In genomic region chr10:73648252-73648651, GRCh38 we compare ENCODE assay signal across 9 cellular contexts. TPM values are rescaled to one million over a fixed set of nuclear protein-coding genes. Genes with fewer than 3 reads are reported as not detected.
DNase-seq lines count a peak whose midpoint lies in the region; ATAC-seq and TF ChIP-seq lines count a peak whose summit lies in the region.
"Had no signal": no experiment of that assay in that cellular context is flagged by ENCODE, and none has a peak within 500 bp of the region (broad histone marks: within the 10 kb centered on the region; RNA-seq: fewer than 3 reads in every experiment).

No MANE protein-coding gene starts in this region.

- no peak overlapping the region for H2AK5ac ChIP-seq in mesenchymal stem cell (ENCODE audit: low read length, severe bottlenecking)

- H4K8ac ChIP-seq in mesenchymal stem cell (ENCODE audit: low read length): no peak overlapping the region

- H2AFZ ChIP-seq in mesenchymal stem cell (ENCODE audit: low read depth, low read length): no peak overlapping the region

- ATAC-seq in HG03039 (IDR thresholded peaks at IDR 0.05; ENCODE audit: unreplicated experiment): no peak
- no peak for ATAC-seq in GM21825 (IDR thresholded peaks at IDR 0.05; ENCODE audit: unreplicated experiment)
- no peak for ATAC-seq in GM19452 (IDR thresholded peaks at IDR 0.05; ENCODE audit: unreplicated experiment)

- H3K4me2 ChIP-seq in mesenchymal stem cell (ENCODE audit: low read length, poor library complexity, severe bottlenecking): peak overlapping the region; percentile 60

- no peaks in the 10 kb centered on the region for H3K79me1 ChIP-seq in mesenchymal stem cell (replicated peaks; ENCODE audit: low read length, poor library complexity, severe bottlenecking)

- H3K27me3 ChIP-seq in Peyer's patch (no peaks in the 10 kb centered on the region), mesenchymal stem cell (ENCODE audit: control insufficient read depth in 1 of 2, insufficient read depth in 1 of 2, low read length in 2 of 2) (peaks cover 0 to 2% of the 10 kb centered on the region in 2 experiments), testis (no peaks in the 10 kb centered on the region)
- H3K27me3 ChIP-seq in effector memory CD4-positive, alpha-beta T cell (replicated peaks; ENCODE audit: control insufficient read depth, insufficient read depth, low read length, poor library complexity, severe bottlenecking): no peaks in the 10 kb centered on the region
- H3K27me3 ChIP-seq: SJSA1 had no signal

- DNase-seq in Peyer's patch: peak in 1 of 3 donors; percentile 44
- DNase-seq in effector memory CD4-positive, alpha-beta T cell: no peak
- DNase-seq in mesenchymal stem cell: no peak
- peak; percentile 30 for DNase-seq in testis

- peak overlapping the region in 1 of 2 experiments; percentile 32 for H3K4ac ChIP-seq in mesenchymal stem cell (ENCODE audit: low read depth in 1 of 2, low read length in 2 of 2)

- no peak overlapping the region for H4K91ac ChIP-seq in mesenchymal stem cell (ENCODE audit: low read length)

- peak overlapping the region; percentile 89 for H3K9ac ChIP-seq in mesenchymal stem cell (ENCODE audit: low read length)

- H3K36me3 ChIP-seq in Peyer's patch (no peaks in the 10 kb centered on the region), mesenchymal stem cell (ENCODE audit: control insufficient read depth in 1 of 2, insufficient read depth in 2 of 2, low read depth in 1 of 2, low read length in 2 of 2) (no peaks in the 10 kb centered on the region), testis (ENCODE audit: low read depth, missing control alignments) (no peaks in the 10 kb centered on the region)
- H3K36me3 ChIP-seq in effector memory CD4-positive, alpha-beta T cell (ENCODE audit: control insufficient read depth, insufficient read depth, low read length): no peaks in the 10 kb centered on the region
- H3K36me3 ChIP-seq: SJSA1 had no signal

- H3K9me3 ChIP-seq in Peyer's patch (no peaks in the 10 kb centered on the region), mesenchymal stem cell (ENCODE audit: control insufficient read depth, low read length) (no peaks in the 10 kb centered on the region), testis (no peaks in the 10 kb centered on the region)
- no peaks in the 10 kb centered on the region for H3K9me3 ChIP-seq in effector memory CD4-positive, alpha-beta T cell (ENCODE audit: control insufficient read depth, low read length)
- H3K9me3 ChIP-seq: SJSA1 had no signal

- no peak for TF ChIP-seq CTCF in Peyer's patch (IDR thresholded peaks at IDR 0.05)
- TF ChIP-seq CTCF in testis (IDR thresholded peaks at IDR 0.05): no peak

- peak overlapping the region in 1 of 2 experiments; percentile 38 for H2BK12ac ChIP-seq in mesenchymal stem cell (ENCODE audit: low read length in 2 of 2)

- no peak overlapping the region for H3K14ac ChIP-seq in mesenchymal stem cell (ENCODE audit: low read length in 2 of 2)

- H3K4me1 ChIP-seq in Peyer's patch (peaks cover 0 to 17% (median 0%) of the 10 kb centered on the region in 4 donors), mesenchymal stem cell (ENCODE audit: control insufficient read depth, insufficient read depth, low read depth, low read length) (peaks cover 12% of the 10 kb centered on the region), testis (peaks cover 12% of the 10 kb centered on the region)
- no peaks in the 10 kb centered on the region for H3K4me1 ChIP-seq in effector memory CD4-positive, alpha-beta T cell (ENCODE audit: control insufficient read depth, insufficient read depth, low read length, poor library complexity, severe bottlenecking)

- no peak for TF ChIP-seq POLR2A in Peyer's patch (IDR thresholded peaks at IDR 0.05)
- TF ChIP-seq POLR2A in testis (IDR thresholded peaks at IDR 0.05): no peak

- H3K23ac ChIP-seq in mesenchymal stem cell (ENCODE audit: low read length in 2 of 2): no peak overlapping the region

- H2BK15ac ChIP-seq in mesenchymal stem cell (ENCODE audit: low read depth, poor library complexity, severe bottlenecking): no peak overlapping the region

- intact Hi-C loops in testis (cut with DNase I; ENCODE audit: low total_unique reads): no loop called here

- no peak overlapping the region for H2BK120ac ChIP-seq in mesenchymal stem cell (ENCODE audit: low read depth, low read length)

- WGBS in mesenchymal stem cell: 83% methylated on average over 16 of the region's 16 CpGs
- 26 to 33% methylated on average over 3 to 15 of the region's 16 CpGs for WGBS in testis, 2 donors

- H2BK5ac ChIP-seq in mesenchymal stem cell (ENCODE audit: low read depth, low read length, poor library complexity, severe bottlenecking): no peak overlapping the region

- H3K4me3 ChIP-seq in Peyer's patch: peak overlapping the region; percentile 47 to 66 (median 56)
- peak overlapping the region; percentile 55 for H3K4me3 ChIP-seq in effector memory CD4-positive, alpha-beta T cell (ENCODE audit: insufficient read depth, low read depth, low read length, poor library complexity, severe bottlenecking)
- peak overlapping the region in 1 of 2 experiments; percentile 73 for H3K4me3 ChIP-seq in mesenchymal stem cell (ENCODE audit: insufficient read depth in 1 of 2, low read depth in 1 of 2, low read length in 2 of 2)
- peak overlapping the region; percentile 72 to 74 for H3K4me3 ChIP-seq in testis
- H3K4me3 ChIP-seq: SJSA1 had no signal

- H3K18ac ChIP-seq in mesenchymal stem cell (ENCODE audit: low read depth in 1 of 2, low read length in 2 of 2): peak overlapping the region in 1 of 2 experiments; percentile 38

- H3K27ac ChIP-seq in Peyer's patch (peak overlapping the region in 1 of 4 donors; percentile 31), mesenchymal stem cell (ENCODE audit: low read length, poor library complexity, severe bottlenecking) (no peak overlapping the region), testis (peak overlapping the region; percentile 14 to 15)
- H3K27ac ChIP-seq in effector memory CD4-positive, alpha-beta T cell (ENCODE audit: insufficient read depth, low read length, poor library complexity, severe bottlenecking): no peak overlapping the region
- H3K27ac ChIP-seq: SJSA1 had no signal

RNA-seq across cellular contexts. Expression of gene MYOZ1, which starts 7.0 kb away (rescaled TPM):
- total RNA-seq in Peyer's patch (not detected), testis (1 to 10 TPM; 2.4 to 3.2 TPM)
- polyA plus RNA-seq in mesenchymal stem cell (2013, experiment 1 of 2): 0.07 TPM
- polyA plus RNA-seq in mesenchymal stem cell (2013, experiment 2 of 2): 0.07 TPM
- polyA plus RNA-seq in testis (ENCODE audit: insufficient read depth, low read depth, low replicate concordance): 10.5 TPM
- total RNA-seq: HT1080, SJSA1 had no signal

RNA-seq across cellular contexts. Expression of gene SYNPO2L, which starts 7.6 kb away (rescaled TPM):
- total RNA-seq in Peyer's patch (not detected), testis (under 1 TPM; 0.31 TPM)
- 0.54 TPM for polyA plus RNA-seq in mesenchymal stem cell (2013, experiment 1 of 2)
- polyA plus RNA-seq in mesenchymal stem cell (2013, experiment 2 of 2): 0.42 TPM
- 2.3 TPM for polyA plus RNA-seq in testis (ENCODE audit: insufficient read depth, low read depth, low replicate concordance)
- total RNA-seq: SJSA1 had no signal

RNA-seq across cellular contexts. Expression of gene AGAP5, which starts 49.7 kb away (rescaled TPM):
- total RNA-seq in Peyer's patch (10 to 100 TPM; 11.6 to 23.3 (median 16.1) TPM), testis (10 to 100 TPM; 20.3 to 25.5 TPM)
- 0.98 TPM for polyA plus RNA-seq in mesenchymal stem cell (2013, experiment 1 of 2)
- 1.2 TPM for polyA plus RNA-seq in mesenchymal stem cell (2013, experiment 2 of 2)
- polyA plus RNA-seq in testis (ENCODE audit: insufficient read depth, low read depth, low replicate concordance): 19.8 TPM

RNA-seq across cellular contexts. Expression of gene USP54, which starts 57.1 kb away (rescaled TPM):
- 10 to 100 TPM; 41.0 to 65.1 (median 50.5) TPM for total RNA-seq in Peyer's patch
- polyA plus RNA-seq in mesenchymal stem cell (2013, experiment 1 of 2): 6.2 TPM
- 5.8 TPM for polyA plus RNA-seq in mesenchymal stem cell (2013, experiment 2 of 2)
- 10 to 100 TPM; 61.3 to 77.9 TPM for total RNA-seq in testis
- 40.7 TPM for polyA plus RNA-seq in testis (ENCODE audit: insufficient read depth, low read depth, low replicate concordance)

Comparison
In these comparisons a context has a peak if more than half of its experiments do, and no peak if none do; other contexts are left out.
1. H3K27ac ChIP-seq: peak in testis (2 of 2); none in effector memory CD4-positive, alpha-beta T cell (single experiment) and mesenchymal stem cell (single experiment).